In the genomic region with DNA sequence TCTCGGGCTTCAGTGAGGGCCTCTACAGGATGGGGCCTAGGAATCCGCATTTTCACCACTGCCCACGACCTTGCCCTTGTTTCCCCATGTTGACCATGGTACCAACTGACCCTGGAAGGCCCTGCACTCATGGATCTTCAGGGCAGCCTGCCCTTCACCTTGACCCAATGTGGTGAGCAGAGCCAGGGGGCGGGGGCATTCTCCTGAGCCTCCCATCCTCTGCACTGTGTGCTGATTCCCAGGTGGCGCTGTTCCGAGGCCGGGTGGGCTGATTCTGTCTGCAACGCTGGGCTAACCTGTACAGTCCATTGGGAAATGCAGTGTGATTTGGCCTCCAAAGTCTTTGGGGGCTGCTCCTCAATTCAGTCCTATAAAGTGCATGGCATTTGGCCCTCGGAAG, we compare ENCODE assay signal across 18 cellular contexts.
DNase-seq lines count a peak whose midpoint lies in the region; ATAC-seq and TF ChIP-seq lines count a peak whose summit lies in the region.
"Had no signal": no experiment of that assay in that cellular context is flagged by ENCODE, and none has a peak within 500 bp of the region (broad histone marks: within the 10 kb centered on the region; RNA-seq: fewer than 3 reads in every experiment).

No MANE protein-coding gene starts in this region.

- no peaks in the 10 kb centered on the region for H3K9me3 ChIP-seq in SK-N-SH
- H3K9me3 ChIP-seq: neutrophil, sigmoid colon, thoracic aorta had no signal

- no peak overlapping the region for H3K9ac ChIP-seq in SK-N-SH

- TF ChIP-seq CTCF in SK-N-SH (IDR thresholded peaks at IDR 0.05): peak; percentile 30

- H4K20me1 ChIP-seq in SK-N-SH (ENCODE audit: insufficient read depth): peaks cover 22% of the 10 kb centered on the region

- H3F3A ChIP-seq in SK-N-SH (replicated peaks; ENCODE audit: insufficient read depth): peaks cover 16% of the 10 kb centered on the region

- DNase-seq in SK-N-SH: no peak
- DNase-seq in iPS-NIHi11 (ENCODE audit: low spot score): peak; percentile 51
- no peak for DNase-seq in activated gamma-delta T cell treated with Interleukin-2 at 50 U/mL for 16 hours
- no peak for DNase-seq in middle frontal gyrus (ENCODE audit: extremely low spot score, low spot score)
- DNase-seq: activated CD4-positive, alpha-beta T cell treated with anti-CD3 and anti-CD28 coated beads, Interleukin-2, amount 50 U/mL, for 4 hours; activated naive CD8-positive, alpha-beta T cell treated with anti-CD3 and anti-CD28 coated beads, Interleukin-2, amount 10 ng/mL, durations not matched to agents 7 days and 5 days; activated T-cell treated with anti-CD3 and anti-CD28 coated beads, Interleukin-2, amount 50 U/mL, for 4 hours; CD4-positive, alpha-beta memory T cell; immature natural killer cell; NCI-H345; sigmoid colon; stimulated activated CD4-positive, alpha-beta T cell treated with anti-CD3 and anti-CD28 coated beads, Interleukin-2, amount 100 ng/mL, for 48 hours had no signal

- H3K4me1 ChIP-seq in SK-N-SH (ENCODE audit: control insufficient read depth in 1 of 2, insufficient read depth in 2 of 2, low read depth in 1 of 2, low read length in 1 of 2): peaks cover 49 to 77% of the 10 kb centered on the region in 2 experiments; a peak in 3 of 4 replicates

- no peak overlapping the region for H3K4me2 ChIP-seq in SK-N-SH

- TF ChIP-seq RAD21 in SK-N-SH (IDR thresholded peaks at IDR 0.05; ENCODE audit: low read length): no peak

- POLR2A ChIA-PET in SK-N-SH (lab: Yijun Ruan, JAX): no interaction called here

- ATAC-seq in SK-N-SH treated with all-trans-retinoic acid at 6 μM for 48 hours (no peak), GM19455 (IDR thresholded peaks at IDR 0.05; ENCODE audit: unreplicated experiment) (no peak), GM21515 (IDR thresholded peaks at IDR 0.05; ENCODE audit: unreplicated experiment) (no peak)
- ATAC-seq: activated T-cell treated with anti-CD3 and anti-CD28 coated beads, Interleukin-2, amount 50 U/mL, for 4 hours had no signal

- TF ChIP-seq EP300 in SK-N-SH (IDR thresholded peaks at IDR 0.05; ENCODE audit: borderline replicate concordance in 1 of 2, low read depth in 1 of 2, low read length in 1 of 2): no peak

- WGBS in SK-N-SH (ENCODE audit: low lambda C conversion rate): 91% methylated on average over 9 of the region's 9 CpGs

- H2AFZ ChIP-seq in SK-N-SH (ENCODE audit: low read depth): no peak overlapping the region

- no peaks in the 10 kb centered on the region for H3K27me3 ChIP-seq in SK-N-SH (ENCODE audit: insufficient read depth)
- H3K27me3 ChIP-seq: neutrophil, sigmoid colon had no signal

- H3K4me3 ChIP-seq in SK-N-SH (ENCODE audit: low read depth in 2 of 2, low read length in 1 of 2): no peak overlapping the region
- H3K4me3 ChIP-seq: sigmoid colon, thoracic aorta had no signal

- peaks cover 6 to 11% of the 10 kb centered on the region in 2 experiments for H3K36me3 ChIP-seq in SK-N-SH (replicated peaks in 1 of 2; ENCODE audit: control insufficient read depth in 1 of 2, insufficient read depth in 2 of 2, low read length in 1 of 2)
- H3K36me3 ChIP-seq: neutrophil, sigmoid colon, thoracic aorta had no signal

- CTCF ChIA-PET in SK-N-SH (lab: Yijun Ruan, JAX): interaction anchor here (1.3 to 1.8 kb wide), 4 partner anchors 8 to 87 kb away, joined by 3 to 7 read pairs (median 6); no protein-coding TSS in a partner anchor

- H3K79me2 ChIP-seq in SK-N-SH (ENCODE audit: insufficient read depth): peaks cover 99% of the 10 kb centered on the region

- no peaks in the 10 kb centered on the region for H3K9me2 ChIP-seq in SK-N-SH

- peak overlapping the region in 1 of 2 experiments; percentile 64; a peak in 3 of 4 replicates for H3K27ac ChIP-seq in SK-N-SH (ENCODE audit: low read depth in 2 of 2, low read length in 1 of 2)
- H3K27ac ChIP-seq in angular gyrus (ENCODE audit: low read depth, low read length): peak overlapping the region; percentile 82
- H3K27ac ChIP-seq: neutrophil, thoracic aorta had no signal

TF ChIP-seq in SK-N-SH, 30 proteins besides CTCF, POLR2A, EP300 and RAD21:
- TF ChIP-seq, protein P1, sequence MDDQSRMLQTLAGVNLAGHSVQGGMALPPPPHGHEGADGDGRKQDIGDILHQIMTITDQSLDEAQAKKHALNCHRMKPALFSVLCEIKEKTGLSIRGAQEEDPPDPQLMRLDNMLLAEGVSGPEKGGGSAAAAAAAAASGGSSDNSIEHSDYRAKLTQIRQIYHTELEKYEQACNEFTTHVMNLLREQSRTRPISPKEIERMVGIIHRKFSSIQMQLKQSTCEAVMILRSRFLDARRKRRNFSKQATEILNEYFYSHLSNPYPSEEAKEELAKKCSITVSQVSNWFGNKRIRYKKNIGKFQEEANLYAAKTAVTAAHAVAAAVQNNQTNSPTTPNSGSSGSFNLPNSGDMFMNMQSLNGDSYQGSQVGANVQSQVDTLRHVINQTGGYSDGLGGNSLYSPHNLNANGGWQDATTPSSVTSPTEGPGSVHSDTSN (IDR thresholded peaks at IDR 0.05): no peak
- no peak for TF ChIP-seq GABPA (IDR thresholded peaks at IDR 0.05; ENCODE audit: low read depth)
- no peak for TF ChIP-seq RCOR1 (IDR thresholded peaks at IDR 0.05; ENCODE audit: low read length)
- TF ChIP-seq SIN3A (IDR thresholded peaks at IDR 0.05; ENCODE audit: borderline replicate concordance, low read depth, low read length): no peak
- no peak for TF ChIP-seq FOXJ3 (CRISPR knock-in tag; IDR thresholded peaks at IDR 0.05)
- TF ChIP-seq ELF1 (IDR thresholded peaks at IDR 0.05): no peak
- no peak for TF ChIP-seq EZH2phosphoT487 (IDR thresholded peaks at IDR 0.05; ENCODE audit: borderline replicate concordance, low read depth)
- no peak for TF ChIP-seq NRF1 (IDR thresholded peaks at IDR 0.05; ENCODE audit: low read depth, low read length)

TF ChIP-seq in SK-N-SH treated with all-trans-retinoic acid at 6 μM for 48 hours, 23 proteins besides CTCF, POLR2A, EP300 and RAD21:
- no peak for TF ChIP-seq TCF4 (CRISPR knock-in tag; IDR thresholded peaks at IDR 0.05; ENCODE audit: borderline replicate concordance)
- no peak for TF ChIP-seq ZFP3 (CRISPR knock-in tag; IDR thresholded peaks at IDR 0.05)
